Comparison of ENCODE assay signal across 8 cellular contexts in the genomic region with DNA sequence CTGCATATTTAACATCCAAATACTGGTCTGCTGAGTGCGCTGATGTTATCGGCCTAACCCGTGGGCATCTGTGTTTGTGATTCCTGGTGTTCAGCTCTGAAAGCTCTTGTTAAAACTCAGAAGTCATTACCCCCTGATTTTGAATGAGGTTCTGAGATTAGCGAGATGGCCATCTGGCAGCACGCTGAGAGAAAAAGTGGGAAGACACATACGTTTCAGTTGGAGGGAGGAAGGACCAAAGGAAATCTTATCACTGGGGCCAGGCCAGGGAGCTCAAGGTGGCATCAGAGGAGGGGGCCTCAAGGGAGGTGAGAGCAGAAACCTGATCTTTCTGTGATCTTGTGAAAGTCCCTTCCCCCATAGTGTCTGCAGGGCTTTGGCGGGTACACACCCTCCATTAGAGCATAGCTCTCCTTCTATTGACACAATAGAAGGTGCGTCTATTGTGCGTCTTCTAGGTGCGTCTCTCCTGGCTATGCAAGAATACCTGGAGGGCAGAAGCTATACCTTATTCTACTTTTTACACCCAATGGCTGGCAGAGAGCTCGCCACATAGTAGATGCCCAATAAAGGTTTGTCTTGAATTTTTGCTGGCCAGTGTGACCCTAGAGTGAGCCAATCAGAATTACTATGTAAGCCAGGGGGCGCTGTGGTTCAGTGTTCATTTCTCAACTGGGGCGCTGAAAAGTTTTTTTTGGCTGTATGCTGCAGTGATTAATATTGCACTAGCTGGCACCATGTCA.
DNase-seq lines count a peak whose midpoint lies in the region; ATAC-seq and TF ChIP-seq lines count a peak whose summit lies in the region.

No MANE protein-coding gene starts in this region.

- no peak overlapping the region for H3K27ac ChIP-seq in foreskin keratinocyte

- intact Hi-C loops in posterior vena cava (cut with DNase I), result no loop called here

- peaks cover under 1% of the 10 kb centered on the region for H3K4me1 ChIP-seq in foreskin keratinocyte

- peaks cover 11% of the 10 kb centered on the region for H3K27me3 ChIP-seq in foreskin keratinocyte

- ATAC-seq in foreskin keratinocyte, result peak; percentile 47

- DNase-seq in NCI-H69 (lab: John Stamatoyannopoulos, UW) (peak; percentile 91), foreskin keratinocyte (peak in 1 of 2 donors; percentile 2), NCI-H187 treated with DMSO at 0.1 percent for 48 hours (lab: John Stamatoyannopoulos, UW) (no peak), posterior vena cava (ENCODE audit: low spot score) (no peak), NCI-H2227 (lab: John Stamatoyannopoulos, UW; ENCODE audit: unreplicated experiment) (no peak)
- DNase-seq in activated T-cell treated with anti-CD3 and anti-CD28 coated beads, Interleukin-2, amount 50 U/mL, for 1 hour, result peak; percentile 56
- peak in 2 of 3 donors; percentile 35 to 69 for DNase-seq in stimulated activated CD4-positive, alpha-beta T cell treated with anti-CD3 and anti-CD28 coated beads, Interleukin-12 subunit alpha, Interleukin-12 subunit beta, amount 100 ng/mL, for 48 hours (ENCODE audit: low read depth in 2 of 3, low spot score in 1 of 3)

- TF ChIP-seq CTCF in GM12873 (IDR thresholded peaks at IDR 0.05; ENCODE audit: insufficient read depth, low read depth, low read length, missing control alignments) (peak; percentile 63), foreskin keratinocyte (conservative IDR thresholded peaks at IDR 0.05) (peak; percentile 71)

Comparison
In these comparisons a context has a peak if more than half of its experiments do, and no peak if none do; other contexts are left out.
1. DNase-seq: peak in NCI-H69 (single experiment), activated T-cell treated with anti-CD3 and anti-CD28 coated beads, Interleukin-2, amount 50 U/mL, for 1 hour (single experiment) and stimulated activated CD4-positive, alpha-beta T cell treated with anti-CD3 and anti-CD28 coated beads, Interleukin-12 subunit alpha, Interleukin-12 subunit beta, amount 100 ng/mL, for 48 hours (2 of 3); none in NCI-H187 treated with DMSO at 0.1 percent for 48 hours (single experiment), posterior vena cava (single experiment) and NCI-H2227 (single experiment).